ENCODE assay signal across 1 cellular context in genomic region chr5:132294728-132295504, GRCh38.
TF ChIP-seq lines count a peak whose summit lies in the region.

No MANE protein-coding gene starts in this region.

TF ChIP-seq in HEK293, 187 proteins besides CTCF, POLR2A, EP300 and RAD21 (continued from another document):
- TF ChIP-seq, protein P1, sequence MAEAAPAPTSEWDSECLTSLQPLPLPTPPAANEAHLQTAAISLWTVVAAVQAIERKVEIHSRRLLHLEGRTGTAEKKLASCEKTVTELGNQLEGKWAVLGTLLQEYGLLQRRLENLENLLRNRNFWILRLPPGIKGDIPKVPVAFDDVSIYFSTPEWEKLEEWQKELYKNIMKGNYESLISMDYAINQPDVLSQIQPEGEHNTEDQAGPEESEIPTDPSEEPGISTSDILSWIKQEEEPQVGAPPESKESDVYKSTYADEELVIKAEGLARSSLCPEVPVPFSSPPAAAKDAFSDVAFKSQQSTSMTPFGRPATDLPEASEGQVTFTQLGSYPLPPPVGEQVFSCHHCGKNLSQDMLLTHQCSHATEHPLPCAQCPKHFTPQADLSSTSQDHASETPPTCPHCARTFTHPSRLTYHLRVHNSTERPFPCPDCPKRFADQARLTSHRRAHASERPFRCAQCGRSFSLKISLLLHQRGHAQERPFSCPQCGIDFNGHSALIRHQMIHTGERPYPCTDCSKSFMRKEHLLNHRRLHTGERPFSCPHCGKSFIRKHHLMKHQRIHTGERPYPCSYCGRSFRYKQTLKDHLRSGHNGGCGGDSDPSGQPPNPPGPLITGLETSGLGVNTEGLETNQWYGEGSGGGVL (tag by site-specific recombination; IDR thresholded peaks at IDR 0.05), result 0 out of 2 replicates have a peak, but pooled peaks have one; percentile 10
- TF ChIP-seq SP2 (tag by site-specific recombination; IDR thresholded peaks at IDR 0.05) (no peak), ZNF501 (tag by site-specific recombination; IDR thresholded peaks at IDR 0.05) (0 out of 2 replicates have a peak, but pooled peaks have one; percentile 35), ZBTB8A (tag by site-specific recombination; IDR thresholded peaks at IDR 0.05) (no peak), SCRT2 (tag by site-specific recombination; IDR thresholded peaks at IDR 0.05) (peak; percentile 11; the same call in 1 of the 2 replicates), WT1 (tag by site-specific recombination; IDR thresholded peaks at IDR 0.05) (0 out of 2 replicates have a peak, but pooled peaks have one; percentile 41), ZNF24 (tag by site-specific recombination; IDR thresholded peaks at IDR 0.05) (0 out of 2 replicates have a peak, but pooled peaks have one; percentile 15), KLF1 (tag by site-specific recombination; IDR thresholded peaks at IDR 0.05) (peak; percentile 58; the same call in 1 of the 2 replicates), ZEB2 (tag by site-specific recombination; IDR thresholded peaks at IDR 0.05) (peak; percentile 17; the same call in 1 of the 2 replicates), ZBTB48 (tag by site-specific recombination; IDR thresholded peaks at IDR 0.05) (0 out of 2 replicates have a peak, but pooled peaks have one; percentile 23), HIC1 (tag by site-specific recombination; IDR thresholded peaks at IDR 0.05) (peak; percentile 26; the same call in 1 of the 2 replicates), ZNF629 (tag by site-specific recombination; IDR thresholded peaks at IDR 0.05) (peak; percentile 43; the same call in 1 of the 2 replicates), GLIS2 (tag by site-specific recombination; IDR thresholded peaks at IDR 0.05) (peak; percentile 76), ZNF391 (tag by site-specific recombination; IDR thresholded peaks at IDR 0.05; ENCODE audit: borderline replicate concordance, low read depth) (0 out of 2 replicates have a peak, but pooled peaks have one; percentile 14), ZNF394 (tag by site-specific recombination; IDR thresholded peaks at IDR 0.05; ENCODE audit: borderline replicate concordance) (0 out of 2 replicates have a peak, but pooled peaks have one; percentile 18), ZNF645 (tag by site-specific recombination; IDR thresholded peaks at IDR 0.05) (no peak), ZXDB (tag by site-specific recombination; IDR thresholded peaks at IDR 0.05) (no peak), ZNF223 (tag by site-specific recombination; IDR thresholded peaks at IDR 0.05) (peak; percentile 96), ZNF777 (tag by site-specific recombination; IDR thresholded peaks at IDR 0.05; ENCODE audit: borderline replicate concordance) (peak; percentile 76; the same call in 1 of the 2 replicates), ZNF660 (tag by site-specific recombination; IDR thresholded peaks at IDR 0.05) (0 out of 2 replicates have a peak, but pooled peaks have one; percentile 54), ZNF335 (tag by site-specific recombination; conservative IDR thresholded peaks at IDR 0.05) (peak; percentile 82), ZBTB17 (tag by site-specific recombination; IDR thresholded peaks at IDR 0.05) (peak; percentile 50), ZNF202 (tag by site-specific recombination; IDR thresholded peaks at IDR 0.05; ENCODE audit: borderline replicate concordance) (no peak), ZNF341 (tag by site-specific recombination; IDR thresholded peaks at IDR 0.05; ENCODE audit: low read depth) (peak; percentile 73), KLF7 (tag by site-specific recombination; IDR thresholded peaks at IDR 0.05; ENCODE audit: borderline replicate concordance) (no peak), ZNF433 (tag by site-specific recombination; IDR thresholded peaks at IDR 0.05; ENCODE audit: low read depth) (no peak), ZSCAN16 (tag by site-specific recombination; IDR thresholded peaks at IDR 0.05) (no peak), ZIC2 (tag by site-specific recombination; IDR thresholded peaks at IDR 0.05) (peak; percentile 24; the same call in 1 of the 2 replicates), ZNF121 (tag by site-specific recombination; IDR thresholded peaks at IDR 0.05) (0 out of 2 replicates have a peak, but pooled peaks have one; percentile 41)
